14 cellular contexts compared by ENCODE assay signal in genomic region chr17:28468781-28469180, GRCh38. TPM values are rescaled to one million over a fixed set of nuclear protein-coding genes. Genes with fewer than 3 reads are reported as not detected.
A peak's percentile ranks its signal among the peaks of the same experiment; 100 is the strongest.
DNase-seq lines count a peak whose midpoint lies in the region; ATAC-seq lines count a peak whose summit lies in the region.
"Had no signal": no experiment of that assay in that cellular context is flagged by ENCODE, and none has a peak within 500 bp of the region (broad histone marks: within the 10 kb centered on the region; RNA-seq: fewer than 3 reads in every experiment).

No MANE protein-coding gene starts in this region.

- DNase-seq in NOMO-1 treated with DMSO at 0.1 percent for 48 hours (lab: John Stamatoyannopoulos, UW; ENCODE audit: unreplicated experiment) (peak; percentile 31), NOMO-1 treated with dmso at 0.1 percent for 144 hours (lab: John Stamatoyannopoulos, UW; ENCODE audit: unreplicated experiment) (no peak), RPMI8226 (no peak), NCI-H1694 treated with DMSO at 0.1 percent for 48 hours (lab: John Stamatoyannopoulos, UW) (no peak), NCI-H1048 (lab: John Stamatoyannopoulos, UW) (no peak)
- DNase-seq: activated CD4-positive, alpha-beta T cell treated with anti-CD3 and anti-CD28 coated beads for 1 hour; gastrocnemius medialis; PC-9 had no signal

- peaks cover 8% of the 10 kb centered on the region for H3K27me3 Mint-ChIP-seq in activated T-helper 17 cell treated with anti-CD3 and anti-CD28 coated beads, Interleukin-2, amount 50 U/mL, for 72 hours
- H3K27me3 Mint-ChIP-seq: progenitor cell of endocrine pancreas had no signal

- ATAC-seq in GM18907 (IDR thresholded peaks at IDR 0.05; ENCODE audit: unreplicated experiment): peak; percentile 71
- peak; percentile 66 for ATAC-seq in HG02885 (IDR thresholded peaks at IDR 0.05; ENCODE audit: poor library complexity, unreplicated experiment)
- peak; percentile 94 for ATAC-seq in activated T-helper 17 cell treated with anti-CD3 and anti-CD28 coated beads, Interleukin-2, amount 50 U/mL, for 72 hours (replicated peaks)
- ATAC-seq: gastrocnemius medialis had no signal

- H3K4me3 Mint-ChIP-seq in activated T-helper 17 cell treated with anti-CD3 and anti-CD28 coated beads, Interleukin-2, amount 50 U/mL, for 72 hours: no peak overlapping the region

- no peak overlapping the region for H3K27ac Mint-ChIP-seq in activated T-helper 17 cell treated with anti-CD3 and anti-CD28 coated beads, Interleukin-2, amount 50 U/mL, for 72 hours
- H3K27ac Mint-ChIP-seq: progenitor cell of endocrine pancreas had no signal

- peaks cover 5% of the 10 kb centered on the region for H3K4me1 Mint-ChIP-seq in activated T-helper 17 cell treated with anti-CD3 and anti-CD28 coated beads, Interleukin-2, amount 50 U/mL, for 72 hours

- H3K36me3 Mint-ChIP-seq in activated T-helper 17 cell treated with anti-CD3 and anti-CD28 coated beads, Interleukin-2, amount 50 U/mL, for 72 hours (ENCODE audit: low read depth): no peaks in the 10 kb centered on the region

- H3K9me3 Mint-ChIP-seq in activated T-helper 17 cell treated with anti-CD3 and anti-CD28 coated beads, Interleukin-2, amount 50 U/mL, for 72 hours: no peaks in the 10 kb centered on the region

RNA-seq across cellular contexts. Expression of gene SLC13A2, which starts 4.7 kb away (rescaled TPM):
- total RNA-seq in activated T-helper 17 cell treated with anti-CD3 and anti-CD28 coated beads, Interleukin-2, amount 50 U/mL, for 72 hours: not detected
- total RNA-seq: A673, PC-9, tibial nerve had no signal

RNA-seq across cellular contexts. Expression of gene FOXN1, which starts 37.4 kb away (rescaled TPM):
- not detected for total RNA-seq in activated T-helper 17 cell treated with anti-CD3 and anti-CD28 coated beads, Interleukin-2, amount 50 U/mL, for 72 hours
- total RNA-seq: A673, gastrocnemius medialis, PC-9, tibial nerve had no signal
